1 cellular context compared by ENCODE assay signal in genomic region chr10:45997994-45998763, GRCh38.
TF ChIP-seq lines count a peak whose summit lies in the region.

No MANE protein-coding gene starts in this region.

TF ChIP-seq in HepG2, 621 proteins besides CTCF, POLR2A, EP300 and RAD21 (continued from another document and continues in another):
- peak; percentile 88 for TF ChIP-seq CSRNP1 (CRISPR knock-in tag; IDR thresholded peaks at IDR 0.05)
- 0 out of 2 replicates have a peak, but pooled peaks have one; percentile 60 for TF ChIP-seq ZNF558 (CRISPR knock-in tag; IDR thresholded peaks at IDR 0.05; ENCODE audit: borderline replicate concordance)
- TF ChIP-seq ZIK1 (CRISPR knock-in tag; IDR thresholded peaks at IDR 0.05; ENCODE audit: borderline replicate concordance, low read depth), result no peak
- peak; percentile 84 for TF ChIP-seq DPF2 (CRISPR knock-in tag; IDR thresholded peaks at IDR 0.05; ENCODE audit: borderline replicate concordance, low read depth)
- no peak for TF ChIP-seq SATB2 (CRISPR knock-in tag; IDR thresholded peaks at IDR 0.05)
- no peak for TF ChIP-seq RBM22 (optimal IDR thresholded peaks at IDR 0.05; ENCODE audit: low read length)
- TF ChIP-seq NAIF1 (CRISPR knock-in tag; IDR thresholded peaks at IDR 0.05; ENCODE audit: borderline replicate concordance), result peak; percentile 8; the same call in 1 of the 2 replicates
- peak; percentile 79; the same call in 1 of the 2 replicates for TF ChIP-seq ZNF430 (CRISPR knock-in tag; IDR thresholded peaks at IDR 0.05)
- TF ChIP-seq ZNF441 (CRISPR knock-in tag; IDR thresholded peaks at IDR 0.05; ENCODE audit: borderline replicate concordance), result no peak
- peak; percentile 62; the same call in 1 of the 2 replicates for TF ChIP-seq MIER3 (CRISPR knock-in tag; IDR thresholded peaks at IDR 0.05; ENCODE audit: borderline replicate concordance)
- peak; percentile 85 for TF ChIP-seq HDAC2 (CRISPR knock-in tag; IDR thresholded peaks at IDR 0.05)
- peak; percentile 98 for TF ChIP-seq PAXIP1 (CRISPR knock-in tag; conservative IDR thresholded peaks at IDR 0.05)
- peak; percentile 40; the same call in 1 of the 2 replicates for TF ChIP-seq ZSCAN21 (CRISPR knock-in tag; IDR thresholded peaks at IDR 0.05; ENCODE audit: borderline replicate concordance)
- TF ChIP-seq HNF1B (CRISPR knock-in tag; IDR thresholded peaks at IDR 0.05), result peak; percentile 45; the same call in 1 of the 2 replicates
- peak; percentile 96 for TF ChIP-seq MED1 (CRISPR knock-in tag; IDR thresholded peaks at IDR 0.05)
- TF ChIP-seq TRIM22 (IDR thresholded peaks at IDR 0.05), result no peak
- no peak for TF ChIP-seq ZNF318 (CRISPR knock-in tag; IDR thresholded peaks at IDR 0.05)
- TF ChIP-seq DNMT3B (CRISPR knock-in tag; conservative IDR thresholded peaks at IDR 0.05), result peak; percentile 56; the same call in 1 of the 2 replicates
- TF ChIP-seq ZNF44 (CRISPR knock-in tag; IDR thresholded peaks at IDR 0.05), result no peak
- TF ChIP-seq ZNF225 (CRISPR knock-in tag; IDR thresholded peaks at IDR 0.05), result no peak
- TF ChIP-seq NCOA5 (CRISPR knock-in tag; IDR thresholded peaks at IDR 0.05), result no peak
- peak; percentile 84 for TF ChIP-seq HNF1A (IDR thresholded peaks at IDR 0.05; ENCODE audit: low read depth)
- TF ChIP-seq HNF1A (CRISPR knock-in tag; IDR thresholded peaks at IDR 0.05; ENCODE audit: borderline replicate concordance), result peak; percentile 90; the same call in 1 of the 2 replicates
- TF ChIP-seq RFX1 (IDR thresholded peaks at IDR 0.05), result no peak
- TF ChIP-seq ARID4A (CRISPR knock-in tag; IDR thresholded peaks at IDR 0.05; ENCODE audit: borderline replicate concordance), result peak; percentile 45; the same call in 1 of the 2 replicates
